In the genomic region with DNA sequence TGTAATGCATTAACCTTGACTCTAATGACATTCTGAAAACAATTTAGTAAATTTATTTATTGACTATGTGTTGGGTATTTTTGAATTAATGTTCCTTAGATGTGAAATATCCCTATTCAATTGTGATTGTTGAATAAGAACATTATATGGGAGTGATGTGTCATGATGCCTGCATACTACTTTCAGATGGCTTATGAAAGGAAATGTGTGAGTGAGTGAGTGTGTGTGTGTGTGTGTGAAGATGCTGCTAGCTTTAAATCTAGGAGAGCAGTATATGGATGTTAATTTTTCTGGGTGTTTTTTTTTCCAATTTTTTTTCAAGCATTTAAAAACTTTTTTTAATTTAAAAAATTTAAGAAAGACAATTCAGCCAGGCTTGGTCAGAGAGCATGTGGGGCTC, we compare ENCODE assay signal across 16 cellular contexts.
"Had no signal": no experiment of that assay in that cellular context is flagged by ENCODE, and none has a peak within 500 bp of the region (broad histone marks: within the 10 kb centered on the region; RNA-seq: fewer than 3 reads in every experiment).

No MANE protein-coding gene starts in this region.

- H3K36me3 ChIP-seq: neural progenitor cell had no signal

- H3K27me3 ChIP-seq: body of pancreas, neural progenitor cell had no signal

- H3K4me1 ChIP-seq: body of pancreas, neural progenitor cell, psoas muscle had no signal

- H3K9ac ChIP-seq: neural progenitor cell had no signal

- DNase-seq: activated B cell treated with CpG ODN at 0.5 μM for 24 hours; activated CD4-positive, alpha-beta memory T cell treated with anti-CD3 and anti-CD28 coated beads for 36 hours; activated CD4-positive, alpha-beta T cell treated with anti-CD3 and anti-CD28 coated beads for 4 hours; activated naive CD4-positive, alpha-beta T cell; activated naive CD8-positive, alpha-beta T cell treated with anti-CD3 and anti-CD28 coated beads, Interleukin-2, amount 10 ng/mL, durations not matched to agents 7 days and 5 days; activated T-cell treated with anti-CD3 and anti-CD28 coated beads for 4 hours; body of pancreas; caudate nucleus; immature natural killer cell; left ventricle myocardium superior; mucosa of descending colon; naive B cell; psoas muscle; right cardiac atrium had no signal

- H3K9me3 ChIP-seq: body of pancreas, mucosa of descending colon, psoas muscle had no signal

- H3K4me2 ChIP-seq: neural progenitor cell had no signal

- H3K4me3 ChIP-seq: body of pancreas, mucosa of descending colon, neural progenitor cell, psoas muscle had no signal

- H2AFZ ChIP-seq: neural progenitor cell had no signal

- H3K27ac ChIP-seq: body of pancreas, epithelial cell of prostate, neural progenitor cell, psoas muscle had no signal

- ATAC-seq: body of pancreas, left ventricle myocardium superior, mucosa of descending colon, psoas muscle, right cardiac atrium had no signal
